ENCODE assay signal across 14 cellular contexts in the genomic region with DNA sequence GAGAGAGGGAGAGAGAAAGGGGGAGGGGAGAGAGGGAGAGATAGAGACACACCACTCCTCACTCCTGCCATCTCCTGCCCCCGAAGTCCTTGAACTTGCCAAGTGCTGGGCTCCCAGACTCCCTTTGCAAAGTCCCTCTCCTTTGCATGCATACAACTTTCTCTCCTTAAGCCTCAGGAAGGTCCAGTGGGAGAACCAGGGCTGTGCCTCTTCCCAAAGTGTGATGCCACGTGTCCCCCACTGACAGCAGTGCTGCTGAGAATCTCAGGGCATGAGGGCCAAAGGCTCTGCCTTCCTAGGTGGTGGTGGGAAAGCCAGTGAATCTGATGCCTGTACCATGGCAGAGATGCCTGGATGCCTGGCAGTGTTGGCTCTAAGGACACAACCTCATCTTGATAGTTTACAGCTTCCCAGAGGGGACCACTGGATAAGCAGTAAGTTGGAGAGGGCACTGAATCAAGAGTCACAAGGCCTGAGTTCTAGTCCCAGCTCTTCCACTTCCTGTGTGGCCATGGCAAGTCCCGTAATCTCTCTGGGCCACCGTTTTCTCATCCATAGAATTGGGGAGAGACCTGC.
DNase-seq lines count a peak whose midpoint lies in the region; ATAC-seq and TF ChIP-seq lines count a peak whose summit lies in the region.
"Had no signal": no experiment of that assay in that cellular context is flagged by ENCODE, and none has a peak within 500 bp of the region (broad histone marks: within the 10 kb centered on the region; RNA-seq: fewer than 3 reads in every experiment).

No MANE protein-coding gene starts in this region.

- POLR2A ChIA-PET in PC-3 (lab: Charles Lee; ENCODE audit: unreplicated experiment), result no interaction called here

- H3K4me2 ChIP-seq in trophoblast cell (ENCODE audit: low read length), result no peak overlapping the region
- no peak overlapping the region for H3K4me2 ChIP-seq in PC-3 (ENCODE audit: low read length)
- H3K4me2 ChIP-seq: BLaER1 treated with 17β-estradiol and CSF1 and Interleukin-3, amounts not matched to agents 10 nM and 100 nM had no signal

- no peaks in the 10 kb centered on the region for H3K9me2 ChIP-seq in PC-3 (replicated peaks; ENCODE audit: low read length)

- H3K9ac ChIP-seq in endodermal cell (ENCODE audit: extremely low read depth, low read length, poor library complexity, severe bottlenecking), result no peak overlapping the region
- no peak overlapping the region for H3K9ac ChIP-seq in trophoblast cell (ENCODE audit: low read length)
- H3K9ac ChIP-seq in PC-3 (ENCODE audit: low read length), result no peak overlapping the region
- H3K9ac ChIP-seq: BLaER1 treated with 17β-estradiol and CSF1 and Interleukin-3, amounts not matched to agents 10 nM and 100 nM; GM23248 had no signal

- no peak overlapping the region for H4K12ac ChIP-seq in trophoblast cell (ENCODE audit: low read depth, low read length)

- H3K4me3 ChIP-seq in endodermal cell (ENCODE audit: low read length) (no peak overlapping the region), trophoblast cell (ENCODE audit: low read depth, low read length) (peak overlapping the region; percentile 1), vagina (no peak overlapping the region), PC-3 (ENCODE audit: low read length) (no peak overlapping the region), testis (no peak overlapping the region)
- H3K4me3 ChIP-seq: BLaER1 treated with 17β-estradiol and CSF1 and Interleukin-3, amounts not matched to agents 10 nM and 100 nM; GM23248 had no signal

- no peak for ATAC-seq in activated CD8-positive, alpha-beta memory T cell treated with anti-CD3 and anti-CD28 coated beads, Interleukin-2, amount 10 ng/mL, durations not matched to agents 7 days and 5 days
- ATAC-seq in PC-3 (no peak), GM21737 (IDR thresholded peaks at IDR 0.05; ENCODE audit: unreplicated experiment) (no peak)

- 84 to 93% methylated on average over 2 to 4 of the region's 4 CpGs for WGBS in endodermal cell (ENCODE audit: insufficient coverage in 1 of 2, insufficient read length in 1 of 2), 2 experiments
- no CpG with 5 or more reads among the region's 4 CpGs for WGBS in trophoblast cell (ENCODE audit: extremely low coverage, insufficient coverage, insufficient read length)
- WGBS in testis, 2 donors, result 70 to 95% methylated on average over 4 of the region's 4 CpGs

- no peak overlapping the region for H3K14ac ChIP-seq in trophoblast cell (ENCODE audit: low read length)

- no peaks in the 10 kb centered on the region for H3K79me1 ChIP-seq in trophoblast cell (ENCODE audit: low read length)

- TF ChIP-seq CTCF in endodermal cell (conservative IDR thresholded peaks at IDR 0.05), result no peak
- TF ChIP-seq CTCF in vagina (IDR thresholded peaks at IDR 0.05), result no peak
- TF ChIP-seq CTCF in PC-3 (conservative IDR thresholded peaks at IDR 0.05; ENCODE audit: low read depth, low read length), result no peak
- no peak for TF ChIP-seq CTCF in testis (IDR thresholded peaks at IDR 0.05)

- H4K91ac ChIP-seq in trophoblast cell (ENCODE audit: low read depth, low read length), result no peak overlapping the region

- H2BK5ac ChIP-seq in trophoblast cell (ENCODE audit: low read depth, low read length, poor library complexity), result no peak overlapping the region

- H3F3A ChIP-seq in PC-3 (ENCODE audit: low read length, unreplicated experiment), result no peaks in the 10 kb centered on the region

- CTCF ChIA-PET in activated CD8-positive, alpha-beta memory T cell treated with anti-CD3 and anti-CD28 coated beads, Interleukin-2, amount 10 ng/mL, durations not matched to agents 7 days and 5 days (lab: Charles Lee), result no interaction called here
- CTCF ChIA-PET in PC-3 (lab: Charles Lee), result no interaction called here

- H3K79me2 ChIP-seq in trophoblast cell (ENCODE audit: control insufficient read depth, insufficient read depth, low read length, poor library complexity), result no peaks in the 10 kb centered on the region
- H3K79me2 ChIP-seq in PC-3 (ENCODE audit: low read length), result no peaks in the 10 kb centered on the region

- H4K8ac ChIP-seq in trophoblast cell (ENCODE audit: low read depth, low read length), result no peak overlapping the region

- no peak overlapping the region for H2BK12ac ChIP-seq in trophoblast cell (ENCODE audit: low read length)

- H2AK5ac ChIP-seq in trophoblast cell (ENCODE audit: low read length), result no peak overlapping the region

- no peak overlapping the region for H3K18ac ChIP-seq in trophoblast cell (ENCODE audit: low read length)

- no peak overlapping the region for H3K4ac ChIP-seq in trophoblast cell (ENCODE audit: low read depth, low read length)

- peaks cover 4% of the 10 kb centered on the region for H3K4me1 Mint-ChIP-seq in activated CD8-positive, alpha-beta memory T cell treated with anti-CD3 and anti-CD28 coated beads, Interleukin-2, amount 10 ng/mL, durations not matched to agents 7 days and 5 days
- peaks cover 14% of the 10 kb centered on the region for H3K4me1 Mint-ChIP-seq in endodermal cell

- H3K36me3 Mint-ChIP-seq in activated CD8-positive, alpha-beta memory T cell treated with anti-CD3 and anti-CD28 coated beads, Interleukin-2, amount 10 ng/mL, durations not matched to agents 7 days and 5 days, result no peaks in the 10 kb centered on the region
- no peaks in the 10 kb centered on the region for H3K36me3 Mint-ChIP-seq in endodermal cell (ENCODE audit: low read depth)

- no TSS peak for BruUV-seq in PC-3 (replicated peaks; lab: Mats Ljungman, UMichigan)

- H3K27ac Mint-ChIP-seq in activated CD8-positive, alpha-beta memory T cell treated with anti-CD3 and anti-CD28 coated beads, Interleukin-2, amount 10 ng/mL, durations not matched to agents 7 days and 5 days, result no peak overlapping the region
- no peak overlapping the region for H3K27ac Mint-ChIP-seq in endodermal cell
- H3K27ac Mint-ChIP-seq: CD4-positive, alpha-beta T cell had no signal

- intact Hi-C loops in vagina (cut with DNase I) (no loop called here), PC-3 (cut with micrococcal nuclease) (no loop called here), testis (cut with DNase I; ENCODE audit: low total_unique reads) (no loop called here)

- TF ChIP-seq POLR2A in vagina (IDR thresholded peaks at IDR 0.05), result no peak
- TF ChIP-seq POLR2A in testis (IDR thresholded peaks at IDR 0.05), result no peak

- H3K9me3 Mint-ChIP-seq in activated CD8-positive, alpha-beta memory T cell treated with anti-CD3 and anti-CD28 coated beads, Interleukin-2, amount 10 ng/mL, durations not matched to agents 7 days and 5 days (ENCODE audit: low read depth), result no peaks in the 10 kb centered on the region
- no peaks in the 10 kb centered on the region for H3K9me3 Mint-ChIP-seq in endodermal cell
- H3K9me3 Mint-ChIP-seq: CD4-positive, alpha-beta T cell had no signal

- no peak overlapping the region for H2BK120ac ChIP-seq in trophoblast cell (ENCODE audit: insufficient read depth, low read length, poor library complexity)

- H3K23ac ChIP-seq in trophoblast cell (ENCODE audit: low read length), result no peak overlapping the region

- H3K27me3 ChIP-seq in endodermal cell (ENCODE audit: control insufficient read depth, insufficient read depth, low read length, poor library complexity, severe bottlenecking) (no peaks in the 10 kb centered on the region), trophoblast cell (ENCODE audit: insufficient read depth, low read length) (no peaks in the 10 kb centered on the region), vagina (no peaks in the 10 kb centered on the region), PC-3 (ENCODE audit: low read length) (no peaks in the 10 kb centered on the region), testis (no peaks in the 10 kb centered on the region)
- H3K27me3 ChIP-seq: BLaER1 treated with 17β-estradiol and CSF1 and Interleukin-3, amounts not matched to agents 10 nM and 100 nM had no signal

- H3K4me3 Mint-ChIP-seq in activated CD8-positive, alpha-beta memory T cell treated with anti-CD3 and anti-CD28 coated beads, Interleukin-2, amount 10 ng/mL, durations not matched to agents 7 days and 5 days, result no peak overlapping the region
- H3K4me3 Mint-ChIP-seq in endodermal cell, result no peak overlapping the region
- H3K4me3 Mint-ChIP-seq: CD4-positive, alpha-beta T cell had no signal

- H3K4me1 ChIP-seq in endodermal cell (ENCODE audit: control insufficient read depth, insufficient read depth, low read length) (no peaks in the 10 kb centered on the region), trophoblast cell (ENCODE audit: control insufficient read depth in 1 of 2, insufficient read depth in 2 of 2, low read length in 2 of 2) (peaks cover 0 to 1% of the 10 kb centered on the region in 2 experiments), vagina (peaks cover 7% of the 10 kb centered on the region), PC-3 (ENCODE audit: insufficient read depth, low read length) (peaks cover 8% of the 10 kb centered on the region), testis (peaks cover 2% of the 10 kb centered on the region)

- H3K36me3 ChIP-seq in endodermal cell (ENCODE audit: control insufficient read depth, insufficient read depth, low read length) (no peaks in the 10 kb centered on the region), trophoblast cell (ENCODE audit: control insufficient read depth in 1 of 2, insufficient read depth in 2 of 2, low read length in 2 of 2) (no peaks in the 10 kb centered on the region), vagina (no peaks in the 10 kb centered on the region), PC-3 (ENCODE audit: low read depth, low read length) (no peaks in the 10 kb centered on the region), testis (ENCODE audit: low read depth, missing control alignments) (no peaks in the 10 kb centered on the region)

- H3K9me3 ChIP-seq in endodermal cell (ENCODE audit: control insufficient read depth, low read length) (no peaks in the 10 kb centered on the region), trophoblast cell (ENCODE audit: insufficient read depth, low read depth, low read length) (peaks cover 8% of the 10 kb centered on the region), vagina (no peaks in the 10 kb centered on the region), PC-3 (ENCODE audit: low read length) (no peaks in the 10 kb centered on the region), testis (no peaks in the 10 kb centered on the region)

- H3K27me3 Mint-ChIP-seq in activated CD8-positive, alpha-beta memory T cell treated with anti-CD3 and anti-CD28 coated beads, Interleukin-2, amount 10 ng/mL, durations not matched to agents 7 days and 5 days, result no peaks in the 10 kb centered on the region
- H3K27me3 Mint-ChIP-seq in endodermal cell (ENCODE audit: insufficient read depth), result peaks cover 16% of the 10 kb centered on the region
- H3K27me3 Mint-ChIP-seq: CD4-positive, alpha-beta T cell had no signal

- H3K27ac ChIP-seq in endodermal cell (ENCODE audit: low read depth, low read length), result no peak overlapping the region
- H3K27ac ChIP-seq in trophoblast cell (ENCODE audit: low read depth, low read length), result no peak overlapping the region
- H3K27ac ChIP-seq in vagina, result no peak overlapping the region
- no peak overlapping the region for H3K27ac ChIP-seq in PC-3 (ENCODE audit: low read length)
- H3K27ac ChIP-seq in testis, result no peak overlapping the region
- H3K27ac ChIP-seq: BLaER1 treated with 17β-estradiol and CSF1 and Interleukin-3, amounts not matched to agents 10 nM and 100 nM; GM23248 had no signal

- DNase-seq in activated CD8-positive, alpha-beta memory T cell treated with anti-CD3 and anti-CD28 coated beads, Interleukin-2, amount 50 U/mL, for 48 hours, result peak; percentile 39
- DNase-seq in activated CD8-positive, alpha-beta memory T cell treated with anti-CD3 and anti-CD28 coated beads, Interleukin-2, amount 10 ng/mL, durations not matched to agents 7 days and 5 days, result no peak
- DNase-seq in endodermal cell (peak; percentile 28), trophoblast cell (no peak), vagina (ENCODE audit: extremely low spot score in 2 of 2) (peak; percentile 60 to 64), PC-3 (no peak), testis (no peak)
- DNase-seq: ACHN; Calu3; CD4-positive, alpha-beta T cell; DMS 273 treated with DMSO at 0.1 percent for 48 hours; GM23248 had no signal

- H2AFZ ChIP-seq in trophoblast cell (ENCODE audit: insufficient read depth, low read length, poor library complexity) (no peak overlapping the region), PC-3 (ENCODE audit: low read length) (no peak overlapping the region)
- H2AFZ ChIP-seq: GM23248 had no signal

- H4K20me1 ChIP-seq in PC-3 (ENCODE audit: low read length), result no peaks in the 10 kb centered on the region
- H4K20me1 ChIP-seq: BLaER1 treated with 17β-estradiol and CSF1 and Interleukin-3, amounts not matched to agents 10 nM and 100 nM had no signal

Comparison
In these comparisons a context has a peak if more than half of its experiments do, and no peak if none do; other contexts are left out.
1. DNase-seq: peak in activated CD8-positive, alpha-beta memory T cell treated with anti-CD3 and anti-CD28 coated beads, Interleukin-2, amount 50 U/mL, for 48 hours (single experiment), endodermal cell (single experiment) and vagina (2 of 2); none in activated CD8-positive, alpha-beta memory T cell treated with anti-CD3 and anti-CD28 coated beads, Interleukin-2, amount 10 ng/mL, durations not matched to agents 7 days and 5 days (single experiment), trophoblast cell (0 of 2), PC-3 (single experiment) and testis (single experiment).